8 cellular contexts compared by ENCODE assay signal in the genomic region with DNA sequence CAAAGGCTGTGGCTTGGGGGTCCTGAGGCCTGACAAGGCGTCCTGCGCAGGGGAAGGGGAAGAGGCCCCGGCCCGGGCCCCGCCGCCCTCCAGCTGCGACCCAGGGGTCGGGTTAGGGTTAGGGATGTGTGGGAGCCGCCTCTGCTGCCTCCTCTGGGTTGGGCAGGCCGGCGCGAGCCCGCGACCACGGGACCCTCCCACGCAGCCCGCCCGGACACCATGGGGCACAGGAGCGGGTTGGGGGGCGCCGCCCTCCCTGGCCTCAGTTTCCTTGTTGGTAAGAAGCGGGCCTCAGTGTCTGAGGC. TPM values are rescaled to one million over a fixed set of nuclear protein-coding genes. Genes with fewer than 3 reads are reported as not detected.
A peak's percentile ranks its signal among the peaks of the same experiment; 100 is the strongest.
DNase-seq lines count a peak whose midpoint lies in the region; ATAC-seq, FAIRE-seq and TF ChIP-seq lines count a peak whose summit lies in the region.

No MANE protein-coding gene starts in this region.

- H3K14ac ChIP-seq in mesenchymal stem cell (ENCODE audit: low read length in 2 of 2): no peak overlapping the region

- H3K4me3 ChIP-seq in GM12875 (ENCODE audit: low read depth, low read length) (peak overlapping the region; percentile 93), breast epithelium (peak overlapping the region; percentile 66 to 92 (median 83)), mesenchymal stem cell (ENCODE audit: insufficient read depth in 1 of 2, low read depth in 1 of 2, low read length in 2 of 2) (peak overlapping the region; percentile 73 to 83)

- no peak overlapping the region for H2BK12ac ChIP-seq in mesenchymal stem cell (ENCODE audit: low read length in 2 of 2)

- H3K4me1 ChIP-seq in breast epithelium: peaks cover 0 to 7% of the 10 kb centered on the region in 2 donors
- H3K4me1 ChIP-seq in mesenchymal stem cell (ENCODE audit: control insufficient read depth, insufficient read depth, low read depth, low read length): peaks cover 14% of the 10 kb centered on the region

- 0% methylated on average over 20 of the region's 22 CpGs for WGBS in mesenchymal stem cell

- H3K4ac ChIP-seq in mesenchymal stem cell (ENCODE audit: low read depth in 1 of 2, low read length in 2 of 2): peak overlapping the region; percentile 42 to 67

- no peak overlapping the region for H2BK5ac ChIP-seq in mesenchymal stem cell (ENCODE audit: low read depth, low read length, poor library complexity, severe bottlenecking)

- TF ChIP-seq POLR2A in breast epithelium (IDR thresholded peaks at IDR 0.05): no peak
- no peak for TF ChIP-seq POLR2A in H54 (IDR thresholded peaks at IDR 0.05; ENCODE audit: low read depth, low read length)

- intact Hi-C loops in breast epithelium (cut with DNase I; ENCODE audit: low total_unique reads): no loop called here

- no peaks in the 10 kb centered on the region for H3K36me3 ChIP-seq in breast epithelium
- peaks cover 32 to 40% of the 10 kb centered on the region in 2 experiments for H3K36me3 ChIP-seq in mesenchymal stem cell (ENCODE audit: control insufficient read depth in 1 of 2, insufficient read depth in 2 of 2, low read depth in 1 of 2, low read length in 2 of 2)

- H4K8ac ChIP-seq in mesenchymal stem cell (ENCODE audit: low read length): peak overlapping the region; percentile 94

- H3K18ac ChIP-seq in mesenchymal stem cell (ENCODE audit: low read depth in 1 of 2, low read length in 2 of 2): peak overlapping the region; percentile 6 to 70

- H2BK15ac ChIP-seq in mesenchymal stem cell (ENCODE audit: low read depth, poor library complexity, severe bottlenecking): peak overlapping the region; percentile 49

- H3K9me3 ChIP-seq in breast epithelium (no peaks in the 10 kb centered on the region), mesenchymal stem cell (ENCODE audit: control insufficient read depth, low read length) (no peaks in the 10 kb centered on the region)

- H3K27ac ChIP-seq in breast epithelium: peak overlapping the region; percentile 84 to 85
- H3K27ac ChIP-seq in mesenchymal stem cell (ENCODE audit: low read length, poor library complexity, severe bottlenecking): no peak overlapping the region

- peak overlapping the region; percentile 89 for H3K9ac ChIP-seq in mesenchymal stem cell (ENCODE audit: low read length)

- H2AK5ac ChIP-seq in mesenchymal stem cell (ENCODE audit: low read length, severe bottlenecking): no peak overlapping the region

- ATAC-seq in HG03439 (IDR thresholded peaks at IDR 0.05; ENCODE audit: unreplicated experiment): peak; percentile 2

- TF ChIP-seq CTCF in GM12875 (IDR thresholded peaks at IDR 0.05; ENCODE audit: borderline replicate concordance, insufficient read depth, low read depth, low read length) (no peak), breast epithelium (IDR thresholded peaks at IDR 0.05) (no peak)

- peak overlapping the region; percentile 61 for H2BK120ac ChIP-seq in mesenchymal stem cell (ENCODE audit: low read depth, low read length)

- peak overlapping the region in 1 of 2 experiments; percentile 49 for H3K23ac ChIP-seq in mesenchymal stem cell (ENCODE audit: low read length in 2 of 2)

- H2AFZ ChIP-seq in mesenchymal stem cell (ENCODE audit: low read depth, low read length): peak overlapping the region; percentile 76

- peaks cover 27% of the 10 kb centered on the region for H3K79me1 ChIP-seq in mesenchymal stem cell (replicated peaks; ENCODE audit: low read length, poor library complexity, severe bottlenecking)

- peak overlapping the region; percentile 67 for H4K91ac ChIP-seq in mesenchymal stem cell (ENCODE audit: low read length)

- no peaks in the 10 kb centered on the region for H3K27me3 ChIP-seq in breast epithelium
- peaks cover 0 to 6% of the 10 kb centered on the region in 2 experiments for H3K27me3 ChIP-seq in mesenchymal stem cell (ENCODE audit: control insufficient read depth in 1 of 2, insufficient read depth in 1 of 2, low read length in 2 of 2)

- no peak for DNase-seq in breast epithelium (ENCODE audit: low spot score in 2 of 2)
- DNase-seq in mesenchymal stem cell: no peak
- DNase-seq in NAMALWA (ENCODE audit: low spot score): no peak
- DNase-seq in NCI-H510A treated with DMSO at 0.1 percent for 48 hours (lab: John Stamatoyannopoulos, UW): no peak
- DNase-seq in H54 (ENCODE audit: insufficient read length, low spot score): no peak
- no peak for DNase-seq in NOMO-1 treated with DMSO at 0.1 percent for 48 hours (lab: John Stamatoyannopoulos, UW; ENCODE audit: unreplicated experiment)

- no peak for FAIRE-seq in H54 (lab: Jason Lieb, UNC)

- peak overlapping the region; percentile 96 for H3K4me2 ChIP-seq in mesenchymal stem cell (ENCODE audit: low read length, poor library complexity, severe bottlenecking)

RNA-seq across cellular contexts. Expression of a gene that starts 0.4 kb away (rescaled TPM):
- 10 to 100 TPM; 23.0 to 43.2 (median 41.6) TPM for total RNA-seq in breast epithelium
- polyA plus RNA-seq in mesenchymal stem cell (2013, experiment 1 of 2): 10.3 TPM
- polyA plus RNA-seq in mesenchymal stem cell (2013, experiment 2 of 2): 11.2 TPM

RNA-seq across cellular contexts. Expression of a gene that starts 13.5 kb away (rescaled TPM):
- total RNA-seq in breast epithelium: 1 to 10 TPM; 4.3 to 7.5 (median 5.1) TPM
- polyA plus RNA-seq in mesenchymal stem cell (2013, experiment 1 of 2): 9.4 TPM
- 9.7 TPM for polyA plus RNA-seq in mesenchymal stem cell (2013, experiment 2 of 2)

RNA-seq across cellular contexts. Expression of a gene that starts 14.2 kb away (rescaled TPM):
- total RNA-seq in breast epithelium: 1 to 10 TPM in 2 of 3 donors, under 1 TPM in 1; 0.48 to 2.9 (median 2.6) TPM
- 2.5 TPM for polyA plus RNA-seq in mesenchymal stem cell (2013, experiment 1 of 2)
- 2.1 TPM for polyA plus RNA-seq in mesenchymal stem cell (2013, experiment 2 of 2)

RNA-seq across cellular contexts. Expression of a gene that starts 19.5 kb away (rescaled TPM):
- 10 to 100 TPM; 29.9 to 35.7 (median 30.4) TPM for total RNA-seq in breast epithelium
- polyA plus RNA-seq in mesenchymal stem cell (2013, experiment 1 of 2): 28.0 TPM
- polyA plus RNA-seq in mesenchymal stem cell (2013, experiment 2 of 2): 27.0 TPM

RNA-seq across cellular contexts. Expression of a gene that starts 20.1 kb away (rescaled TPM):
- 10 to 100 TPM in 1 of 3 donors, not detected in 2; 49.2 TPM for total RNA-seq in breast epithelium
- not detected for polyA plus RNA-seq in mesenchymal stem cell (2013, experiment 1 of 2)
- polyA plus RNA-seq in mesenchymal stem cell (2013, experiment 2 of 2): not detected
